19 cellular contexts compared by ENCODE assay signal in the genomic region with DNA sequence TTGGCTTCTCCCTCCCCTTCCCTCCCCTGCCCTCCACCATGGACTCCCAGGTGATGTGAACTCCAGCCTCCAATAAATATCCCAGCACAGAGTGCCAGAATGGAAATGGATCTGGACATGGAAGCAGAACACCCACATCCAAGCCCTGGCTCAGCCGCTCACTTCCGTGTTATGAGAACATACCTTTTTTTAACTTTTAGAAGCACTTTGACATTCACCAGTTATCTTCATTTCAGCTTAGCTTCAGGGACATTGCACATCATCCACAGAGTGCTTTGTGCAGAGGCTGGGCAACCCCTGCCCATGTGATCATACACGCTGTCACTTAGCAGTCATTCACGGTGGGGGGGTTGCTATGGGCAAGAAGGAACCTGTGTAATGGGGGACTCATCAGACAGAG. TPM values are rescaled to one million over a fixed set of nuclear protein-coding genes. Genes with fewer than 3 reads are reported as not detected.
"Had no signal": no experiment of that assay in that cellular context is flagged by ENCODE, and none has a peak within 500 bp of the region (broad histone marks: within the 10 kb centered on the region; RNA-seq: fewer than 3 reads in every experiment).

No MANE protein-coding gene starts in this region.

- H3K36me3 Mint-ChIP-seq: naive thymus-derived CD8-positive, alpha-beta T cell; stimulated activated effector memory CD8-positive, alpha-beta T cell treated with anti-CD3 and anti-CD28 coated beads, Interleukin-12 subunit alpha, Interleukin-12 subunit beta, amount 100 ng/mL, for 72 hours had no signal

- H3K9me3 Mint-ChIP-seq: endodermal cell; naive thymus-derived CD8-positive, alpha-beta T cell; stimulated activated effector memory CD8-positive, alpha-beta T cell treated with anti-CD3 and anti-CD28 coated beads, Interleukin-12 subunit alpha, Interleukin-12 subunit beta, amount 100 ng/mL, for 72 hours had no signal

- H3K9me3 ChIP-seq: neutrophil, suprapubic skin, tibial artery, upper lobe of left lung, vagina had no signal

- H3K4me1 Mint-ChIP-seq: naive thymus-derived CD8-positive, alpha-beta T cell; stimulated activated effector memory CD8-positive, alpha-beta T cell treated with anti-CD3 and anti-CD28 coated beads, Interleukin-12 subunit alpha, Interleukin-12 subunit beta, amount 100 ng/mL, for 72 hours had no signal

- H3K27ac Mint-ChIP-seq: endodermal cell; naive thymus-derived CD8-positive, alpha-beta T cell; stimulated activated effector memory CD8-positive, alpha-beta T cell treated with anti-CD3 and anti-CD28 coated beads, Interleukin-12 subunit alpha, Interleukin-12 subunit beta, amount 100 ng/mL, for 72 hours had no signal

- ATAC-seq: esophagus mucosa; left colon; naive thymus-derived CD8-positive, alpha-beta T cell; stimulated activated effector memory CD8-positive, alpha-beta T cell treated with anti-CD3 and anti-CD28 coated beads, Interleukin-12 subunit alpha, Interleukin-12 subunit beta, amount 100 ng/mL, for 72 hours; stimulated activated naive CD8-positive, alpha-beta T cell treated with anti-CD3 and anti-CD28 coated beads, Interleukin-15, Interleukin-2, amounts not matched to agents 100 U/mL and 50 U/mL, for 24 hours had no signal

- FAIRE-seq: frontal cortex, kidney had no signal

- H3K27me3 ChIP-seq: suprapubic skin, tibial artery, upper lobe of left lung, vagina had no signal

- H3K36me3 ChIP-seq: neutrophil, suprapubic skin, tibial artery, upper lobe of left lung, vagina had no signal

- DNase-seq: effector CD4-positive, alpha-beta T cell; endodermal cell; kidney; left colon; mammary epithelial cell; naive thymus-derived CD8-positive, alpha-beta T cell; stimulated activated CD4-positive, alpha-beta T cell treated with anti-CD3 and anti-CD28 coated beads, Interleukin-4, amount 100 ng/mL, for 1 hour; stimulated activated CD8-positive, alpha-beta memory T cell treated with anti-CD3 and anti-CD28 coated beads, Interleukin-4, amount 100 ng/mL, for 48 hours; stimulated activated naive CD8-positive, alpha-beta T cell treated with anti-CD3 and anti-CD28 coated beads, Interleukin-15, Interleukin-2, amounts not matched to agents 100 U/mL and 50 U/mL, for 24 hours; tibial artery; upper lobe of left lung had no signal

- H3K4me3 ChIP-seq: coronary artery, suprapubic skin, tibial artery, upper lobe of left lung, vagina had no signal

- H3K4me3 Mint-ChIP-seq: endodermal cell; naive thymus-derived CD8-positive, alpha-beta T cell; stimulated activated effector memory CD8-positive, alpha-beta T cell treated with anti-CD3 and anti-CD28 coated beads, Interleukin-12 subunit alpha, Interleukin-12 subunit beta, amount 100 ng/mL, for 72 hours had no signal

- H3K27ac ChIP-seq: coronary artery, neutrophil, suprapubic skin, tibial artery, vagina had no signal

RNA-seq across cellular contexts. Expression of a gene that starts 9.1 kb away (rescaled TPM):
- polyA plus RNA-seq: neural cell had no signal
